20 cellular contexts compared by ENCODE assay signal in genomic region chr4:871484-871883, GRCh38. TPM values are rescaled to one million over a fixed set of nuclear protein-coding genes. Genes with fewer than 3 reads are reported as not detected.
DNase-seq lines count a peak whose midpoint lies in the region; ATAC-seq, FAIRE-seq and TF ChIP-seq lines count a peak whose summit lies in the region.
"Had no signal": no experiment of that assay in that cellular context is flagged by ENCODE, and none has a peak within 500 bp of the region (broad histone marks: within the 10 kb centered on the region; RNA-seq: fewer than 3 reads in every experiment).

No MANE protein-coding gene starts in this region.

- no peaks in the 10 kb centered on the region for H3K9me3 Mint-ChIP-seq in activated T-helper 1 cell treated with anti-CD3 and anti-CD28 coated beads, Interleukin-12 subunit alpha, Interleukin-12 subunit beta, Interleukin-2, Interleukin-4 antibody, amounts not matched to agents 30 ng/mL and 10 ng/mL and 1 ng/mL, durations not matched to agents 14 hours and 24 hours and 36 hours
- no peaks in the 10 kb centered on the region for H3K9me3 Mint-ChIP-seq in endothelial cell (ENCODE audit: unreplicated experiment)
- peaks cover 3% of the 10 kb centered on the region for H3K9me3 Mint-ChIP-seq in stimulated activated memory B cell treated with anti-CD40 and anti-IgM and Interleukin-4, amounts not matched to agents 10 μg/mL and 1 μg/mL and 100 μg/mL, for 72 hours
- H3K9me3 Mint-ChIP-seq: CD4-positive, alpha-beta memory T cell; HFFc6 had no signal

- no peak overlapping the region for H3K27ac ChIP-seq in small intestine (ENCODE audit: low read depth in 1 of 2, low read length in 1 of 2)

- H3K27me3 ChIP-seq in small intestine (ENCODE audit: control insufficient read depth in 2 of 2, insufficient read depth in 2 of 2, low read length in 2 of 2) = no peaks in the 10 kb centered on the region

- H3K4me3 Mint-ChIP-seq in activated T-helper 1 cell treated with anti-CD3 and anti-CD28 coated beads, Interleukin-12 subunit alpha, Interleukin-12 subunit beta, Interleukin-2, Interleukin-4 antibody, amounts not matched to agents 30 ng/mL and 10 ng/mL and 1 ng/mL, durations not matched to agents 14 hours and 24 hours and 36 hours = no peak overlapping the region
- H3K4me3 Mint-ChIP-seq in endothelial cell (ENCODE audit: unreplicated experiment) = no peak overlapping the region
- no peak overlapping the region for H3K4me3 Mint-ChIP-seq in stimulated activated memory B cell treated with anti-CD40 and anti-IgM and Interleukin-4, amounts not matched to agents 10 μg/mL and 1 μg/mL and 100 μg/mL, for 72 hours
- H3K4me3 Mint-ChIP-seq: HFFc6 had no signal

- peak overlapping the region; percentile 56 for H3K27ac Mint-ChIP-seq in activated T-helper 1 cell treated with anti-CD3 and anti-CD28 coated beads, Interleukin-12 subunit alpha, Interleukin-12 subunit beta, Interleukin-2, Interleukin-4 antibody, amounts not matched to agents 30 ng/mL and 10 ng/mL and 1 ng/mL, durations not matched to agents 14 hours and 24 hours and 36 hours
- peak overlapping the region; percentile 48 for H3K27ac Mint-ChIP-seq in endothelial cell (ENCODE audit: unreplicated experiment)
- no peak overlapping the region for H3K27ac Mint-ChIP-seq in stimulated activated memory B cell treated with anti-CD40 and anti-IgM and Interleukin-4, amounts not matched to agents 10 μg/mL and 1 μg/mL and 100 μg/mL, for 72 hours
- H3K27ac Mint-ChIP-seq: CD4-positive, alpha-beta memory T cell; HFFc6 had no signal

- ATAC-seq in stimulated activated memory B cell treated with anti-CD40 and anti-IgM and Interleukin-4, amounts not matched to agents 10 μg/mL and 1 μg/mL and 100 μg/mL, for 72 hours = peak; percentile 36
- no peak for ATAC-seq in GM18511 (IDR thresholded peaks at IDR 0.05; ENCODE audit: unreplicated experiment)

- no peaks in the 10 kb centered on the region for H3K9me3 ChIP-seq in small intestine (ENCODE audit: control insufficient read depth, low read depth)
- H3K9me3 ChIP-seq: HAP-1 had no signal

- no peak for DNase-seq in activated T-helper 1 cell treated with anti-CD3 and anti-CD28 coated beads, Interleukin-12 subunit alpha, Interleukin-12 subunit beta, Interleukin-2, Interleukin-4 antibody, amounts not matched to agents 30 ng/mL and 10 ng/mL and 1 ng/mL, durations not matched to agents 14 hours and 24 hours and 36 hours (ENCODE audit: low spot score)
- DNase-seq in endothelial cell (ENCODE audit: low spot score) (no peak), small intestine (no peak), HTR-8/SVneo (ENCODE audit: insufficient read length, low spot score) (no peak)
- DNase-seq: C1 segment of cervical spinal cord; Calu3; CD4-positive, alpha-beta memory T cell; COR-L47; DMS53; DMS79 treated with DMSO at 0.1 percent for 48 hours; GF-D8; GOT3; HFFc6 had no signal

- peaks cover 28 to 48% of the 10 kb centered on the region in 2 donors for H3K36me3 ChIP-seq in small intestine (ENCODE audit: control insufficient read depth in 2 of 2, insufficient read depth in 2 of 2, low read length in 2 of 2)

- TF ChIP-seq CTCF in endothelial cell (IDR thresholded peaks at IDR 0.05; ENCODE audit: unreplicated experiment) = no peak

- H3K4me1 ChIP-seq in small intestine (ENCODE audit: control insufficient read depth in 2 of 2, insufficient read depth in 1 of 2, low read depth in 1 of 2, low read length in 1 of 2) = no peaks in the 10 kb centered on the region
- H3K4me1 ChIP-seq: HAP-1 had no signal

- no peak for FAIRE-seq in small intestine (lab: Jason Lieb, UNC)
- no peak for FAIRE-seq in HTR-8/SVneo (lab: Jason Lieb, UNC)
- FAIRE-seq: GM12891, GM18507, H54 had no signal

- intact Hi-C loops in activated T-helper 1 cell treated with anti-CD3 and anti-CD28 coated beads, Interleukin-12 subunit alpha, Interleukin-12 subunit beta, Interleukin-2, Interleukin-4 antibody, amounts not matched to agents 30 ng/mL and 10 ng/mL and 1 ng/mL, durations not matched to agents 14 hours and 24 hours and 36 hours (cut with micrococcal nuclease) = no loop called here

- 66 to 97% (median 88%) methylated on average over 6 to 9 of the region's 9 CpGs for WGBS in small intestine, 3 donors

- peaks cover 7% of the 10 kb centered on the region for H3K4me1 Mint-ChIP-seq in activated T-helper 1 cell treated with anti-CD3 and anti-CD28 coated beads, Interleukin-12 subunit alpha, Interleukin-12 subunit beta, Interleukin-2, Interleukin-4 antibody, amounts not matched to agents 30 ng/mL and 10 ng/mL and 1 ng/mL, durations not matched to agents 14 hours and 24 hours and 36 hours (ENCODE audit: low read depth)
- H3K4me1 Mint-ChIP-seq in endothelial cell (ENCODE audit: unreplicated experiment) = peaks cover 7% of the 10 kb centered on the region
- no peaks in the 10 kb centered on the region for H3K4me1 Mint-ChIP-seq in stimulated activated memory B cell treated with anti-CD40 and anti-IgM and Interleukin-4, amounts not matched to agents 10 μg/mL and 1 μg/mL and 100 μg/mL, for 72 hours

- H3K27me3 Mint-ChIP-seq in activated T-helper 1 cell treated with anti-CD3 and anti-CD28 coated beads, Interleukin-12 subunit alpha, Interleukin-12 subunit beta, Interleukin-2, Interleukin-4 antibody, amounts not matched to agents 30 ng/mL and 10 ng/mL and 1 ng/mL, durations not matched to agents 14 hours and 24 hours and 36 hours (ENCODE audit: insufficient read depth) = no peaks in the 10 kb centered on the region
- H3K27me3 Mint-ChIP-seq in endothelial cell (ENCODE audit: unreplicated experiment) = peaks cover 16% of the 10 kb centered on the region
- no peaks in the 10 kb centered on the region for H3K27me3 Mint-ChIP-seq in stimulated activated memory B cell treated with anti-CD40 and anti-IgM and Interleukin-4, amounts not matched to agents 10 μg/mL and 1 μg/mL and 100 μg/mL, for 72 hours
- H3K27me3 Mint-ChIP-seq: CD4-positive, alpha-beta memory T cell had no signal

- H3K4me3 ChIP-seq in small intestine (ENCODE audit: low read depth in 1 of 2, low read length in 2 of 2) = no peak overlapping the region
- H3K4me3 ChIP-seq: HAP-1 had no signal

- H3K36me3 Mint-ChIP-seq in activated T-helper 1 cell treated with anti-CD3 and anti-CD28 coated beads, Interleukin-12 subunit alpha, Interleukin-12 subunit beta, Interleukin-2, Interleukin-4 antibody, amounts not matched to agents 30 ng/mL and 10 ng/mL and 1 ng/mL, durations not matched to agents 14 hours and 24 hours and 36 hours (ENCODE audit: low read depth) = peaks cover 41% of the 10 kb centered on the region
- peaks cover 48% of the 10 kb centered on the region for H3K36me3 Mint-ChIP-seq in endothelial cell (ENCODE audit: low read depth, unreplicated experiment)
- peaks cover 59% of the 10 kb centered on the region for H3K36me3 Mint-ChIP-seq in stimulated activated memory B cell treated with anti-CD40 and anti-IgM and Interleukin-4, amounts not matched to agents 10 μg/mL and 1 μg/mL and 100 μg/mL, for 72 hours

RNA-seq across cellular contexts. Expression of gene CPLX1, which starts 45.6 kb away (rescaled TPM):
- total RNA-seq in activated T-helper 1 cell treated with anti-CD3 and anti-CD28 coated beads, Interleukin-12 subunit alpha, Interleukin-12 subunit beta, Interleukin-2, Interleukin-4 antibody, amounts not matched to agents 30 ng/mL and 10 ng/mL and 1 ng/mL, durations not matched to agents 14 hours and 24 hours and 36 hours = 1.3 and 1.5 TPM in 2 replicates
- 0.46 TPM for total RNA-seq in endothelial cell (ENCODE audit: unreplicated experiment)
- 1 to 10 TPM in 1 of 3 donors, not detected in 2; 2.6 TPM for polyA plus RNA-seq in small intestine
- total RNA-seq: Daoy had no signal
